Comparison of ENCODE assay signal across 12 cellular contexts in genomic region chr2:16509042-16509441, GRCh38.
DNase-seq lines count a peak whose midpoint lies in the region; ATAC-seq and TF ChIP-seq lines count a peak whose summit lies in the region.
"Had no signal": no experiment of that assay in that cellular context is flagged by ENCODE, and none has a peak within 500 bp of the region (broad histone marks: within the 10 kb centered on the region; RNA-seq: fewer than 3 reads in every experiment).

No MANE protein-coding gene starts in this region.

- H3K4me1 Mint-ChIP-seq in H9 (peaks cover 12% of the 10 kb centered on the region in 2 experiments), glutamatergic neuron (ENCODE audit: low read depth, unreplicated experiment) (peaks cover 24% of the 10 kb centered on the region), type B pancreatic cell (ENCODE audit: unreplicated experiment) (peaks cover 20% of the 10 kb centered on the region)

- no peak overlapping the region for H4K91ac ChIP-seq in H9 (ENCODE audit: insufficient read length, low read depth, low read length)

- H3K9me3 Mint-ChIP-seq in H9 (no peaks in the 10 kb centered on the region), glutamatergic neuron (ENCODE audit: unreplicated experiment) (no peaks in the 10 kb centered on the region), type B pancreatic cell (no peaks in the 10 kb centered on the region)
- H3K9me3 Mint-ChIP-seq: CD4-positive, alpha-beta T cell had no signal

- H3K9me3 ChIP-seq in H9 (ENCODE audit: control insufficient read depth, low read depth, low read length) (no peaks in the 10 kb centered on the region), WERI-Rb-1 (ENCODE audit: severe bottlenecking) (no peaks in the 10 kb centered on the region)

- WGBS in H9 (ENCODE audit: extremely low coverage, insufficient read length, low lambda C conversion rate), result no CpG with 5 or more reads among the region's 3 CpGs

- no peak overlapping the region for H3K18ac ChIP-seq in H9 (ENCODE audit: insufficient read length, low read depth, low read length)

- H3K36me3 Mint-ChIP-seq in H9 (ENCODE audit: insufficient read depth in 1 of 3, low read depth in 3 of 3), result no peaks in the 10 kb centered on the region
- H3K36me3 Mint-ChIP-seq in glutamatergic neuron (ENCODE audit: unreplicated experiment), result no peaks in the 10 kb centered on the region
- H3K36me3 Mint-ChIP-seq in type B pancreatic cell, result no peaks in the 10 kb centered on the region

- H3K27me3 Mint-ChIP-seq in H9 (ENCODE audit: low read depth) (peaks cover 27% of the 10 kb centered on the region), glutamatergic neuron (ENCODE audit: unreplicated experiment) (peaks cover 2% of the 10 kb centered on the region), type B pancreatic cell (peaks cover 26% of the 10 kb centered on the region)

- H4K20me1 ChIP-seq in H9 (ENCODE audit: control insufficient read depth, insufficient read depth, insufficient read length), result no peaks in the 10 kb centered on the region

- no peaks in the 10 kb centered on the region for H3K79me1 ChIP-seq in H9 (ENCODE audit: insufficient read depth, low read depth, low read length, poor library complexity, severe bottlenecking)

- no peak overlapping the region for H4K5ac ChIP-seq in H9 (ENCODE audit: insufficient read length, low read depth, low read length)

- H3K36me3 ChIP-seq in WERI-Rb-1, result no peaks in the 10 kb centered on the region

- H3K27ac ChIP-seq in H9 (ENCODE audit: insufficient read length, low read depth, low read length), result no peak overlapping the region
- H3K27ac ChIP-seq in WERI-Rb-1, result no peak overlapping the region

- H3K14ac ChIP-seq in H9 (ENCODE audit: insufficient read depth, low read length), result no peak overlapping the region

- H3T11ph ChIP-seq in H9 (ENCODE audit: low read length), result no peak overlapping the region

- no peak for DNase-seq in H9
- DNase-seq in WERI-Rb-1, result peak; percentile 20
- no peak for DNase-seq in glutamatergic neuron
- DNase-seq in type B pancreatic cell (ENCODE audit: extremely low spot score, unreplicated experiment), result no peak
- DNase-seq in NCI-H345 treated with DMSO at 0.1 percent for 48 hours (lab: John Stamatoyannopoulos, UW; ENCODE audit: unreplicated experiment), result no peak
- DNase-seq: Calu3; CD4-positive, alpha-beta T cell; GOT3 had no signal

- no peak overlapping the region for H3K4ac ChIP-seq in H9 (ENCODE audit: low read depth, low read length)

- H3K27ac Mint-ChIP-seq in H9 (no peak overlapping the region), glutamatergic neuron (ENCODE audit: unreplicated experiment) (no peak overlapping the region), type B pancreatic cell (no peak overlapping the region)
- H3K27ac Mint-ChIP-seq: B cell; CD4-positive, alpha-beta T cell had no signal

- no peak overlapping the region; a peak in 1 of 5 replicates for H3K4me3 Mint-ChIP-seq in H9
- H3K4me3 Mint-ChIP-seq in glutamatergic neuron (ENCODE audit: unreplicated experiment), result peak overlapping the region; percentile 52
- H3K4me3 Mint-ChIP-seq in type B pancreatic cell, result peak overlapping the region; percentile 65
- H3K4me3 Mint-ChIP-seq: B cell; CD4-positive, alpha-beta T cell had no signal

- no peak overlapping the region for H2BK120ac ChIP-seq in H9 (ENCODE audit: low read depth, low read length, poor library complexity, severe bottlenecking)

- no peak overlapping the region for H3K4me3 ChIP-seq in WERI-Rb-1 (ENCODE audit: low read depth, low read length)
- H3K4me3 ChIP-seq: GM12878 had no signal

- TF ChIP-seq CTCF in H9 (conservative IDR thresholded peaks at IDR 0.05) (peak; percentile 23; the same call in 2 of the 3 replicates), WERI-Rb-1 (IDR thresholded peaks at IDR 0.05; ENCODE audit: low read depth, low read length) (no peak), glutamatergic neuron (IDR thresholded peaks at IDR 0.05; ENCODE audit: partially characterized antibody, unreplicated experiment) (no peak), type B pancreatic cell (conservative IDR thresholded peaks at IDR 0.05) (no peak)

- no peak overlapping the region for H3K4me2 ChIP-seq in H9 (ENCODE audit: insufficient read depth, insufficient read length, low read length)

- H2BK20ac ChIP-seq in H9 (ENCODE audit: low read depth, low read length, poor library complexity, severe bottlenecking), result no peak overlapping the region

- H3K23me2 ChIP-seq in H9 (ENCODE audit: insufficient read length, low read depth, low read length, poor library complexity, severe bottlenecking), result peaks cover 7% of the 10 kb centered on the region

- no peak overlapping the region for H3K23ac ChIP-seq in H9 (ENCODE audit: insufficient read length, low read depth, low read length)

- H2BK15ac ChIP-seq in H9 (ENCODE audit: low read depth, low read length), result no peak overlapping the region

- no peak overlapping the region for H3K9ac ChIP-seq in H9 (ENCODE audit: extremely low read depth, insufficient read length, low read length)

- H2AFZ ChIP-seq in H9 (ENCODE audit: low read length), result no peak overlapping the region

- no peak overlapping the region for H2BK5ac ChIP-seq in H9 (ENCODE audit: insufficient read length, low read length)

- H4K8ac ChIP-seq in H9 (replicated peaks; ENCODE audit: insufficient read length, low read depth, low read length), result no peak overlapping the region

- H3K27me3 ChIP-seq in H9 (ENCODE audit: insufficient read depth, low read length), result no peaks in the 10 kb centered on the region; the same call in 1 of the 2 replicates
- no peaks in the 10 kb centered on the region for H3K27me3 ChIP-seq in WERI-Rb-1 (ENCODE audit: insufficient read depth, low read depth, severe bottlenecking)

- H2BK12ac ChIP-seq in H9 (ENCODE audit: insufficient read length, low read depth, low read length), result no peak overlapping the region

- no peak for ATAC-seq in HG03565 (IDR thresholded peaks at IDR 0.05; ENCODE audit: unreplicated experiment)
- no peak for ATAC-seq in HG02938 (IDR thresholded peaks at IDR 0.05; ENCODE audit: unreplicated experiment)

- no peaks in the 10 kb centered on the region for H3K4me1 ChIP-seq in H9 (ENCODE audit: insufficient read depth, low read length)

- H3K56ac ChIP-seq in H9 (ENCODE audit: insufficient read length, low read depth, low read length), result no peak overlapping the region

- H3K79me2 ChIP-seq in H9 (ENCODE audit: insufficient read depth, low read length), result no peaks in the 10 kb centered on the region

- H2AK5ac ChIP-seq in H9 (ENCODE audit: insufficient read length, low read length), result no peak overlapping the region

Comparison
In these comparisons a context has a peak if more than half of its experiments do, and no peak if none do; other contexts are left out.
1. H3K4me3 Mint-ChIP-seq: peak in glutamatergic neuron (single experiment) and type B pancreatic cell (single experiment); none in H9 (0 of 2).